ENCODE assay signal across 23 cellular contexts in the genomic region with DNA sequence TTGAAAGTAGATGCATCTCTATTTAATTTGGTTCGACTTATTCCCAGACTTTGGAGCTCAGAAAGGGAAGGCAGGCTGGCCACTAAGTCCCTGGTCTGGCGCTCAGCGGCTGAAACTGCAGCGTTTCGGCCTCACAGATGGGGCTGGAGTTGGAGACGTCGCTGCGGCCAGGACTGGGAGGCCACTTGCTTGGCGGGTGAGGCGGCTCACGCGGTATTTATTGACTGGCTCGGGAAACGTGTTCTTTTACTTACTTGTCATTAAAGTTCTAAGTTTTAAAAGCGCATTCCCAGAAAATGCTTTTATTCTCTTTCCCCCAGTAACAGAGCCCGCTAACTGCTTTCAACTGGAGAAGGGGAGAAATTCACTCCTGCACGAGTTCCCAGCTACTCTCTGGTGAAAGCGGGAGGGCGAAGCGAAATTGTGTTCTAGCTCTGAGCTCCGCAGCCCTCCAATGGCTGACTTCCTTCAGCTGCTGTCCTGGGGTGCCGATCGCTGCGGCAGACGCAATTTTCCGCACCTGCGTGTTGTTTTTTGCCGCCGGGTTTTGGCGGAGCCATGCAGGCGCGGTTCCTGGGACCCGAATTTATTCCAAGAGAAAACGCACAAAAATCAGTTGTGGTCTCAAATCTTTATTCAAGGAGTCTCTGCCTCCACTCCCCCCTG. TPM values are rescaled to one million over a fixed set of nuclear protein-coding genes. Genes with fewer than 3 reads are reported as not detected.
DNase-seq lines count a peak whose midpoint lies in the region; ATAC-seq, FAIRE-seq and TF ChIP-seq lines count a peak whose summit lies in the region.
"Had no signal": no experiment of that assay in that cellular context is flagged by ENCODE, and none has a peak within 500 bp of the region (broad histone marks: within the 10 kb centered on the region; RNA-seq: fewer than 3 reads in every experiment).

No MANE protein-coding gene starts in this region.

- H3K36me3 ChIP-seq in astrocyte (ENCODE audit: insufficient read depth, low read length): no peaks in the 10 kb centered on the region
- H3K36me3 ChIP-seq in iPS-18a (ENCODE audit: control insufficient read depth, low read depth, low read length): no peaks in the 10 kb centered on the region
- H3K36me3 ChIP-seq: lower lobe of right lung, ovary, spleen, suprapubic skin had no signal

- H3K27ac ChIP-seq in astrocyte (ENCODE audit: low read depth, low read length): peak overlapping the region; percentile 87
- H3K27ac ChIP-seq in iPS-18a (ENCODE audit: low read length): no peak overlapping the region
- H3K27ac ChIP-seq: body of pancreas, lower lobe of right lung, ovary, PC-9, spleen, suprapubic skin had no signal

- H3K27ac Mint-ChIP-seq in astrocyte (ENCODE audit: unreplicated experiment): peak overlapping the region; percentile 11
- peak overlapping the region; percentile 67 for H3K27ac Mint-ChIP-seq in stimulated activated naive B cell treated with anti-CD40 and anti-IgM and Interleukin-4, amounts not matched to agents 10 μg/mL and 1 μg/mL and 100 μg/mL, for 72 hours
- no peak overlapping the region for H3K27ac Mint-ChIP-seq in activated CD4-positive, alpha-beta T cell treated with anti-CD3 and anti-CD28 coated beads, Interleukin-2, amount 10 ng/mL, durations not matched to agents 24 days and 14 days
- H3K27ac Mint-ChIP-seq: CD8-positive, alpha-beta memory T cell; HFFc6 had no signal

- H3K27me3 ChIP-seq in astrocyte (ENCODE audit: insufficient read depth, low read length): peaks cover 39% of the 10 kb centered on the region
- peaks cover 92% of the 10 kb centered on the region for H3K27me3 ChIP-seq in iPS-18a (ENCODE audit: control insufficient read depth, insufficient read depth, low read length)
- H3K27me3 ChIP-seq: ovary had no signal

- H3K9me3 Mint-ChIP-seq in astrocyte (ENCODE audit: unreplicated experiment): peaks cover 4% of the 10 kb centered on the region
- H3K9me3 Mint-ChIP-seq in stimulated activated naive B cell treated with anti-CD40 and anti-IgM and Interleukin-4, amounts not matched to agents 10 μg/mL and 1 μg/mL and 100 μg/mL, for 72 hours: peaks cover 4% of the 10 kb centered on the region in 2 donors
- H3K9me3 Mint-ChIP-seq in activated CD4-positive, alpha-beta T cell treated with anti-CD3 and anti-CD28 coated beads, Interleukin-2, amount 10 ng/mL, durations not matched to agents 24 days and 14 days: peaks cover 18% of the 10 kb centered on the region

- no peak for FAIRE-seq in astrocyte (lab: Jason Lieb, UNC)

- peaks cover 10% of the 10 kb centered on the region for H3K79me2 ChIP-seq in astrocyte (ENCODE audit: insufficient read depth, low read length)

- peak; percentile 25 for DNase-seq in NCI-H510A treated with DMSO at 0.1 percent for 48 hours (lab: John Stamatoyannopoulos, UW)
- no peak for DNase-seq in NCI-H510A (lab: John Stamatoyannopoulos, UW)
- DNase-seq in astrocyte (ENCODE audit: low read depth): no peak
- no peak for DNase-seq in stimulated activated naive B cell treated with anti-CD40 and anti-IgM and Interleukin-4, amounts not matched to agents 10 μg/mL and 1 μg/mL and 100 μg/mL, for 72 hours
- DNase-seq in activated CD4-positive, alpha-beta T cell treated with anti-CD3 and anti-CD28 coated beads, Interleukin-2, amount 10 ng/mL, durations not matched to agents 24 days and 14 days: no peak
- no peak for DNase-seq in NCI-H748 (lab: John Stamatoyannopoulos, UW; ENCODE audit: unreplicated experiment)
- DNase-seq: 8988T; activated CD4-positive, alpha-beta T cell treated with anti-CD3 and anti-CD28 coated beads for 4 hours; body of pancreas; CD8-positive, alpha-beta memory T cell; HFFc6; hippocampal formation; lower lobe of right lung; MV-4-11; NCI-H345; ovary; PC-9; spleen; T-helper 1 cell had no signal

- H3K4me2 ChIP-seq in astrocyte (ENCODE audit: low read length): peak overlapping the region; percentile 85
- H3K4me2 ChIP-seq: PC-9 had no signal

- H3K9me3 ChIP-seq in astrocyte (ENCODE audit: insufficient read depth, low read depth, low read length) (no peaks in the 10 kb centered on the region), iPS-18a (ENCODE audit: control insufficient read depth, low read depth, low read length) (no peaks in the 10 kb centered on the region)
- H3K9me3 ChIP-seq: body of pancreas, lower lobe of right lung, ovary, suprapubic skin had no signal

- no peak for ATAC-seq in stimulated activated naive B cell treated with anti-CD40 and anti-IgM and Interleukin-4, amounts not matched to agents 10 μg/mL and 1 μg/mL and 100 μg/mL, for 72 hours (replicated peaks)
- no peak for ATAC-seq in HG02885 (IDR thresholded peaks at IDR 0.05; ENCODE audit: poor library complexity, unreplicated experiment)
- ATAC-seq: body of pancreas, lower lobe of right lung had no signal

- H3K27me3 Mint-ChIP-seq in astrocyte (ENCODE audit: low read depth, unreplicated experiment): peaks cover 77% of the 10 kb centered on the region
- peaks cover 51 to 70% of the 10 kb centered on the region in 2 donors for H3K27me3 Mint-ChIP-seq in stimulated activated naive B cell treated with anti-CD40 and anti-IgM and Interleukin-4, amounts not matched to agents 10 μg/mL and 1 μg/mL and 100 μg/mL, for 72 hours
- H3K27me3 Mint-ChIP-seq in activated CD4-positive, alpha-beta T cell treated with anti-CD3 and anti-CD28 coated beads, Interleukin-2, amount 10 ng/mL, durations not matched to agents 24 days and 14 days: peaks cover 53% of the 10 kb centered on the region

- peak overlapping the region; percentile 29 for H2AFZ ChIP-seq in astrocyte (ENCODE audit: low read depth, low read length)
- H2AFZ ChIP-seq: PC-9 had no signal

- intact Hi-C loops in activated CD4-positive, alpha-beta T cell treated with anti-CD3 and anti-CD28 coated beads, Interleukin-2, amount 10 ng/mL, durations not matched to agents 24 days and 14 days (cut with micrococcal nuclease): loop anchor here (2.0 to 5.0 kb wide), 2 partner anchors 16 to 36 kb away; partner anchors contain the start of gene ZIC4

- H3K4me1 Mint-ChIP-seq in astrocyte (ENCODE audit: low read depth, unreplicated experiment): peaks cover 9% of the 10 kb centered on the region
- H3K4me1 Mint-ChIP-seq in stimulated activated naive B cell treated with anti-CD40 and anti-IgM and Interleukin-4, amounts not matched to agents 10 μg/mL and 1 μg/mL and 100 μg/mL, for 72 hours: peaks cover 4 to 7% of the 10 kb centered on the region in 2 donors
- H3K4me1 Mint-ChIP-seq in activated CD4-positive, alpha-beta T cell treated with anti-CD3 and anti-CD28 coated beads, Interleukin-2, amount 10 ng/mL, durations not matched to agents 24 days and 14 days: no peaks in the 10 kb centered on the region

- H4K20me1 ChIP-seq in astrocyte (ENCODE audit: insufficient read depth, low read length): no peaks in the 10 kb centered on the region

- peak overlapping the region; percentile 17 for H3K4me3 Mint-ChIP-seq in astrocyte (ENCODE audit: unreplicated experiment)
- H3K4me3 Mint-ChIP-seq in stimulated activated naive B cell treated with anti-CD40 and anti-IgM and Interleukin-4, amounts not matched to agents 10 μg/mL and 1 μg/mL and 100 μg/mL, for 72 hours: no peak overlapping the region
- no peak overlapping the region for H3K4me3 Mint-ChIP-seq in activated CD4-positive, alpha-beta T cell treated with anti-CD3 and anti-CD28 coated beads, Interleukin-2, amount 10 ng/mL, durations not matched to agents 24 days and 14 days
- H3K4me3 Mint-ChIP-seq: CD8-positive, alpha-beta memory T cell; HFFc6 had no signal

- no peak for TF ChIP-seq CTCF in astrocyte (IDR thresholded peaks at IDR 0.05; ENCODE audit: insufficient read depth, low read depth, low read length)

- no peaks in the 10 kb centered on the region for H3K36me3 Mint-ChIP-seq in astrocyte (ENCODE audit: low read depth, unreplicated experiment)
- H3K36me3 Mint-ChIP-seq in stimulated activated naive B cell treated with anti-CD40 and anti-IgM and Interleukin-4, amounts not matched to agents 10 μg/mL and 1 μg/mL and 100 μg/mL, for 72 hours: peaks cover 2 to 3% of the 10 kb centered on the region in 2 donors
- H3K36me3 Mint-ChIP-seq in activated CD4-positive, alpha-beta T cell treated with anti-CD3 and anti-CD28 coated beads, Interleukin-2, amount 10 ng/mL, durations not matched to agents 24 days and 14 days (ENCODE audit: low read depth): no peaks in the 10 kb centered on the region

- H3K9ac ChIP-seq in astrocyte (ENCODE audit: low read length): peak overlapping the region; percentile 77
- no peak overlapping the region for H3K9ac ChIP-seq in iPS-18a (ENCODE audit: low read length)

- H3K4me3 ChIP-seq in astrocyte (ENCODE audit: insufficient read depth, low read depth, low read length): peak overlapping the region; percentile 49
- H3K4me3 ChIP-seq in iPS-18a (ENCODE audit: low read length): peak overlapping the region; percentile 49
- H3K4me3 ChIP-seq: body of pancreas, lower lobe of right lung, ovary, PC-9, suprapubic skin had no signal

- H3K4me1 ChIP-seq in astrocyte (ENCODE audit: insufficient read depth, low read length): peaks cover 36% of the 10 kb centered on the region
- peaks cover 29% of the 10 kb centered on the region for H3K4me1 ChIP-seq in iPS-18a (ENCODE audit: control insufficient read depth, low read depth, low read length)

RNA-seq across cellular contexts. Expression of gene ZIC1, which starts 13.9 kb away (rescaled TPM):
- 0.19 and 0.30 TPM in 2 replicates for total RNA-seq in astrocyte
- total RNA-seq in activated CD4-positive, alpha-beta T cell treated with anti-CD3 and anti-CD28 coated beads, Interleukin-2, amount 10 ng/mL, durations not matched to agents 24 days and 14 days: not detected in 2 replicates
- total RNA-seq: body of pancreas; CD8-positive, alpha-beta memory T cell; epithelial cell of proximal tubule; lower lobe of right lung; PC-9; spleen had no signal

RNA-seq across cellular contexts. Expression of gene ZIC4, which starts 16.7 kb away (rescaled TPM):
- not detected in 2 replicates for total RNA-seq in astrocyte
- total RNA-seq in activated CD4-positive, alpha-beta T cell treated with anti-CD3 and anti-CD28 coated beads, Interleukin-2, amount 10 ng/mL, durations not matched to agents 24 days and 14 days: not detected in 2 replicates
- total RNA-seq: body of pancreas; CD8-positive, alpha-beta memory T cell; epithelial cell of proximal tubule; lower lobe of right lung; ovary; PC-9; spleen; suprapubic skin had no signal
